8 cellular contexts compared by ENCODE assay signal in the genomic region with DNA sequence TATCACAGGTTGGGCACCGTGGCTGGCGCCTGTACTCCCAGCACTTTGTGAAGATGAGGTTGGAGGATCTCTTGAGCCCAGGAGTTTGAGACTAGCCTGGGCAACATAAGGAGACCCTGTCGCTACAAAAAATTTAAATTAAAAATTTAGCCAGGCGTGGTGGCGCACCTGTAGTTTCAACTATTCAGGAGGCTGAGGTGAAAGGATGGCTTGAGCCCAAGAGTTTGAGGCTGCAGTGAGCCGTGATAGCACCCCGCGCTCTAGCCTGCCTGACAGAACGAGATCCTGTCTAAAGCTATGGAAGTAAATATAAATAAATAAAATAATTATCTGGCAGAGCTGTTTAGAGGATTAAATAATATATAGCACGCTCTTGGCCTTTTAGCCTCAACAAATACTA. TPM values are rescaled to one million over a fixed set of nuclear protein-coding genes. Genes with fewer than 3 reads are reported as not detected.
A peak's percentile ranks its signal among the peaks of the same experiment; 100 is the strongest.
DNase-seq lines count a peak whose midpoint lies in the region; ATAC-seq and TF ChIP-seq lines count a peak whose summit lies in the region.

No MANE protein-coding gene starts in this region.

- no peak for TF ChIP-seq POLR2A in testis (IDR thresholded peaks at IDR 0.05)

- H3K27ac Mint-ChIP-seq in activated naive CD4-positive, alpha-beta T cell treated with anti-CD3 and anti-CD28 coated beads, Interleukin-2, amount 10 ng/mL, durations not matched to agents 7 days and 5 days, result no peak overlapping the region
- no peak overlapping the region for H3K27ac Mint-ChIP-seq in activated T-helper 1 cell treated with anti-CD3 and anti-CD28 coated beads, Interleukin-12 subunit alpha, Interleukin-12 subunit beta, Interleukin-2, Interleukin-4 antibody, amounts not matched to agents 30 ng/mL and 10 ng/mL and 1 ng/mL, durations not matched to agents 14 hours and 24 hours and 36 hours

- H3K27me3 Mint-ChIP-seq in activated naive CD4-positive, alpha-beta T cell treated with anti-CD3 and anti-CD28 coated beads, Interleukin-2, amount 10 ng/mL, durations not matched to agents 7 days and 5 days, result peaks cover 58% of the 10 kb centered on the region
- peaks cover 45% of the 10 kb centered on the region for H3K27me3 Mint-ChIP-seq in activated T-helper 1 cell treated with anti-CD3 and anti-CD28 coated beads, Interleukin-12 subunit alpha, Interleukin-12 subunit beta, Interleukin-2, Interleukin-4 antibody, amounts not matched to agents 30 ng/mL and 10 ng/mL and 1 ng/mL, durations not matched to agents 14 hours and 24 hours and 36 hours (ENCODE audit: insufficient read depth)

- no peaks in the 10 kb centered on the region for H3K9me3 ChIP-seq in testis

- CTCF ChIA-PET in activated naive CD4-positive, alpha-beta T cell treated with anti-CD3 and anti-CD28 coated beads, Interleukin-2, amount 10 ng/mL, durations not matched to agents 7 days and 5 days (lab: Charles Lee), result interaction anchor here (0.5 to 4.7 kb wide), 12 partner anchors 10 to 382 kb away, joined by 3 to 68 read pairs (median 3); no protein-coding TSS in a partner anchor

- no peak for DNase-seq in activated naive CD4-positive, alpha-beta T cell treated with anti-CD3 and anti-CD28 coated beads, Interleukin-2, amount 10 ng/mL, durations not matched to agents 7 days and 5 days
- DNase-seq in activated naive CD4-positive, alpha-beta T cell (lab: John Stamatoyannopoulos, UW), result no peak
- DNase-seq in activated T-helper 1 cell treated with anti-CD3 and anti-CD28 coated beads, Interleukin-12 subunit alpha, Interleukin-12 subunit beta, Interleukin-2, Interleukin-4 antibody, amounts not matched to agents 30 ng/mL and 10 ng/mL and 1 ng/mL, durations not matched to agents 14 hours and 24 hours and 36 hours (ENCODE audit: low spot score), result no peak
- DNase-seq in left lobe of liver (ENCODE audit: low spot score) (peak; percentile 37), testis (no peak), DMS153 (lab: John Stamatoyannopoulos, UW) (no peak), medulla oblongata (ENCODE audit: extremely low spot score) (no peak), ureter (ENCODE audit: low spot score) (no peak)

- ATAC-seq in left lobe of liver, result no peak

- intact Hi-C loops in activated T-helper 1 cell treated with anti-CD3 and anti-CD28 coated beads, Interleukin-12 subunit alpha, Interleukin-12 subunit beta, Interleukin-2, Interleukin-4 antibody, amounts not matched to agents 30 ng/mL and 10 ng/mL and 1 ng/mL, durations not matched to agents 14 hours and 24 hours and 36 hours (cut with micrococcal nuclease), result loop anchor here (5.0 kb wide), 4 partner anchors 95 to 270 kb away; no protein-coding TSS in a partner anchor
- intact Hi-C loops in testis (cut with DNase I; ENCODE audit: low total_unique reads), result no loop called here

- H3K9me3 Mint-ChIP-seq in activated naive CD4-positive, alpha-beta T cell treated with anti-CD3 and anti-CD28 coated beads, Interleukin-2, amount 10 ng/mL, durations not matched to agents 7 days and 5 days, result no peaks in the 10 kb centered on the region
- no peaks in the 10 kb centered on the region for H3K9me3 Mint-ChIP-seq in activated T-helper 1 cell treated with anti-CD3 and anti-CD28 coated beads, Interleukin-12 subunit alpha, Interleukin-12 subunit beta, Interleukin-2, Interleukin-4 antibody, amounts not matched to agents 30 ng/mL and 10 ng/mL and 1 ng/mL, durations not matched to agents 14 hours and 24 hours and 36 hours

- H3K36me3 Mint-ChIP-seq in activated naive CD4-positive, alpha-beta T cell treated with anti-CD3 and anti-CD28 coated beads, Interleukin-2, amount 10 ng/mL, durations not matched to agents 7 days and 5 days, result no peaks in the 10 kb centered on the region
- no peaks in the 10 kb centered on the region for H3K36me3 Mint-ChIP-seq in activated T-helper 1 cell treated with anti-CD3 and anti-CD28 coated beads, Interleukin-12 subunit alpha, Interleukin-12 subunit beta, Interleukin-2, Interleukin-4 antibody, amounts not matched to agents 30 ng/mL and 10 ng/mL and 1 ng/mL, durations not matched to agents 14 hours and 24 hours and 36 hours (ENCODE audit: low read depth)

- 68 to 69% methylated on average over 10 of the region's 10 CpGs for WGBS in testis, 2 donors

- TF ChIP-seq CTCF in testis (IDR thresholded peaks at IDR 0.05), result no peak

- peak overlapping the region; percentile 72 for H3K4me3 Mint-ChIP-seq in activated naive CD4-positive, alpha-beta T cell treated with anti-CD3 and anti-CD28 coated beads, Interleukin-2, amount 10 ng/mL, durations not matched to agents 7 days and 5 days
- H3K4me3 Mint-ChIP-seq in activated T-helper 1 cell treated with anti-CD3 and anti-CD28 coated beads, Interleukin-12 subunit alpha, Interleukin-12 subunit beta, Interleukin-2, Interleukin-4 antibody, amounts not matched to agents 30 ng/mL and 10 ng/mL and 1 ng/mL, durations not matched to agents 14 hours and 24 hours and 36 hours, result peak overlapping the region; percentile 59

- peak overlapping the region; percentile 65 to 68 for H3K4me3 ChIP-seq in testis

- no peaks in the 10 kb centered on the region for H3K27me3 ChIP-seq in testis

- no peak overlapping the region for H3K27ac ChIP-seq in testis

- peaks cover 23% of the 10 kb centered on the region for H3K4me1 Mint-ChIP-seq in activated naive CD4-positive, alpha-beta T cell treated with anti-CD3 and anti-CD28 coated beads, Interleukin-2, amount 10 ng/mL, durations not matched to agents 7 days and 5 days
- peaks cover 22% of the 10 kb centered on the region for H3K4me1 Mint-ChIP-seq in activated T-helper 1 cell treated with anti-CD3 and anti-CD28 coated beads, Interleukin-12 subunit alpha, Interleukin-12 subunit beta, Interleukin-2, Interleukin-4 antibody, amounts not matched to agents 30 ng/mL and 10 ng/mL and 1 ng/mL, durations not matched to agents 14 hours and 24 hours and 36 hours (ENCODE audit: low read depth)

- no peaks in the 10 kb centered on the region for H3K36me3 ChIP-seq in testis (ENCODE audit: low read depth, missing control alignments)

- H3K4me1 ChIP-seq in testis, result peaks cover 3% of the 10 kb centered on the region

RNA-seq across cellular contexts. Expression of a gene that starts 1.4 kb away (rescaled TPM):
- total RNA-seq in activated T-helper 1 cell treated with anti-CD3 and anti-CD28 coated beads, Interleukin-12 subunit alpha, Interleukin-12 subunit beta, Interleukin-2, Interleukin-4 antibody, amounts not matched to agents 30 ng/mL and 10 ng/mL and 1 ng/mL, durations not matched to agents 14 hours and 24 hours and 36 hours, result 0.39 and 0.54 TPM in 2 replicates
- total RNA-seq in left lobe of liver, result 1.1 TPM
- total RNA-seq in testis, result 10 to 100 TPM; 16.5 to 20.1 TPM
- 9.3 TPM for polyA plus RNA-seq in testis (ENCODE audit: insufficient read depth, low read depth, low replicate concordance)
- 8.0 TPM for total RNA-seq in ureter
